In genomic region chr4:3791910-3792542, GRCh38 we compare ENCODE assay signal across 9 cellular contexts. TPM values are rescaled to one million over a fixed set of nuclear protein-coding genes. Genes with fewer than 3 reads are reported as not detected.
A peak's percentile ranks its signal among the peaks of the same experiment; 100 is the strongest.
DNase-seq lines count a peak whose midpoint lies in the region; ATAC-seq and TF ChIP-seq lines count a peak whose summit lies in the region.
"Had no signal": no experiment of that assay in that cellular context is flagged by ENCODE, and none has a peak within 500 bp of the region (broad histone marks: within the 10 kb centered on the region; RNA-seq: fewer than 3 reads in every experiment).

No MANE protein-coding gene starts in this region.

- H2BK5ac ChIP-seq in H9 (ENCODE audit: insufficient read length, low read length) = no peak overlapping the region

- H3K4me3 ChIP-seq in OCI-LY7 (ENCODE audit: low read depth, low read length, poor library complexity, severe bottlenecking) = no peak overlapping the region
- no peak overlapping the region for H3K4me3 ChIP-seq in fibroblast of the aortic adventitia (ENCODE audit: low read depth, low read length)
- no peak overlapping the region for H3K4me3 ChIP-seq in retinal pigment epithelial cell (ENCODE audit: low read length)

- H4K5ac ChIP-seq in H9 (ENCODE audit: insufficient read length, low read depth, low read length) = no peak overlapping the region

- no peak overlapping the region for H3K18ac ChIP-seq in H9 (ENCODE audit: insufficient read length, low read depth, low read length)

- no peak overlapping the region for H2BK12ac ChIP-seq in H9 (ENCODE audit: insufficient read length, low read depth, low read length)

- H2AK5ac ChIP-seq in H9 (ENCODE audit: insufficient read length, low read length) = no peak overlapping the region

- no peaks in the 10 kb centered on the region for H3K79me1 ChIP-seq in H9 (ENCODE audit: insufficient read depth, low read depth, low read length, poor library complexity, severe bottlenecking)

- CTCF ChIA-PET in OCI-LY7 (lab: Charles Lee; ENCODE audit: unreplicated experiment) = no interaction called here

- H4K8ac ChIP-seq in H9 (replicated peaks; ENCODE audit: insufficient read length, low read depth, low read length) = no peak overlapping the region

- peaks cover 35% of the 10 kb centered on the region for H3K27me3 Mint-ChIP-seq in H9 (ENCODE audit: low read depth)

- no peak overlapping the region for H2BK120ac ChIP-seq in H9 (ENCODE audit: low read depth, low read length, poor library complexity, severe bottlenecking)

- no peak overlapping the region for H3T11ph ChIP-seq in H9 (ENCODE audit: low read length)

- no peaks in the 10 kb centered on the region for H3K9me3 ChIP-seq in H9 (ENCODE audit: control insufficient read depth, low read depth, low read length)
- peaks cover 5% of the 10 kb centered on the region; the same call in 1 of the 2 replicates for H3K9me3 ChIP-seq in OCI-LY7 (ENCODE audit: low read length)

- H3K9me3 Mint-ChIP-seq in H9 = peaks cover 22 to 26% of the 10 kb centered on the region in 2 experiments

- H3K4me2 ChIP-seq in H9 (ENCODE audit: insufficient read depth, insufficient read length, low read length) (no peak overlapping the region), OCI-LY7 (ENCODE audit: low read length) (no peak overlapping the region)

- H3K9me2 ChIP-seq in OCI-LY7 (ENCODE audit: insufficient read depth, low read length) = no peaks in the 10 kb centered on the region

- H3K36me3 Mint-ChIP-seq in H9 (ENCODE audit: insufficient read depth in 1 of 3, low read depth in 3 of 3) = peaks cover 0 to 10% (median 5%) of the 10 kb centered on the region in 3 experiments; a peak in 3 of 7 replicates

- no peak overlapping the region for H3K9ac ChIP-seq in H9 (ENCODE audit: extremely low read depth, insufficient read length, low read length)

- H2BK20ac ChIP-seq in H9 (ENCODE audit: low read depth, low read length, poor library complexity, severe bottlenecking) = no peak overlapping the region

- H2AFZ ChIP-seq in H9 (ENCODE audit: low read length) = no peak overlapping the region
- H2AFZ ChIP-seq in OCI-LY7 (ENCODE audit: low read length) = no peak overlapping the region

- intact Hi-C loops in OCI-LY7 (cut with micrococcal nuclease; ENCODE audit: unreplicated experiment) = loop anchor here (10.0 kb wide), 1 partner anchor 93 kb away; no protein-coding TSS in a partner anchor

- no peak overlapping the region for H3K14ac ChIP-seq in H9 (ENCODE audit: insufficient read depth, low read length)

- no peak for ATAC-seq in HG02571 (IDR thresholded peaks at IDR 0.05; ENCODE audit: unreplicated experiment)
- no peak for ATAC-seq in HG03439 (IDR thresholded peaks at IDR 0.05; ENCODE audit: unreplicated experiment)
- ATAC-seq: T-helper 17 cell had no signal

- no peaks in the 10 kb centered on the region for H3K36me3 ChIP-seq in OCI-LY7 (ENCODE audit: insufficient read depth, low read length)

- POLR2A ChIA-PET in OCI-LY7 (lab: Charles Lee) = interaction anchor here (0.6 kb wide), 1 partner anchor 781 kb away, joined by 3 read pairs; no protein-coding TSS in a partner anchor

- H3K23ac ChIP-seq in H9 (ENCODE audit: insufficient read length, low read depth, low read length) = no peak overlapping the region

- H3K79me2 ChIP-seq in H9 (ENCODE audit: insufficient read depth, low read length) (no peaks in the 10 kb centered on the region), OCI-LY7 (ENCODE audit: insufficient read depth, low read depth, low read length) (no peaks in the 10 kb centered on the region)

- no peaks in the 10 kb centered on the region; the same call in 1 of the 2 replicates for H3K4me1 ChIP-seq in H9 (ENCODE audit: insufficient read depth, low read length)
- H3K4me1 ChIP-seq in OCI-LY7 (ENCODE audit: insufficient read depth, low read length, poor library complexity, severe bottlenecking) = no peaks in the 10 kb centered on the region

- H4K20me1 ChIP-seq in H9 (ENCODE audit: control insufficient read depth, insufficient read depth, insufficient read length) = no peaks in the 10 kb centered on the region
- H4K20me1 ChIP-seq in OCI-LY7 (ENCODE audit: insufficient read depth, low read length) = no peaks in the 10 kb centered on the region

- BruUV-seq in OCI-LY7 (replicated peaks; lab: Mats Ljungman, UMichigan) = no TSS peak

- H3K4ac ChIP-seq in H9 (ENCODE audit: low read depth, low read length) = no peak overlapping the region

- no peak overlapping the region for H2BK15ac ChIP-seq in H9 (ENCODE audit: low read depth, low read length)

- H3K27ac ChIP-seq in H9 (ENCODE audit: insufficient read length, low read depth, low read length) (no peak overlapping the region), OCI-LY7 (ENCODE audit: low read depth, low read length, poor library complexity, severe bottlenecking) (no peak overlapping the region)

- no peaks in the 10 kb centered on the region for H3K23me2 ChIP-seq in H9 (ENCODE audit: insufficient read length, low read depth, low read length, poor library complexity, severe bottlenecking)

- H4K91ac ChIP-seq in H9 (ENCODE audit: insufficient read length, low read depth, low read length) = no peak overlapping the region

- no peaks in the 10 kb centered on the region for H3K27me3 ChIP-seq in H9 (ENCODE audit: insufficient read depth, low read length)

- TF ChIP-seq CTCF in H9 (conservative IDR thresholded peaks at IDR 0.05) (no peak), OCI-LY7 (conservative IDR thresholded peaks at IDR 0.05; ENCODE audit: low read length) (no peak), fibroblast of the aortic adventitia (IDR thresholded peaks at IDR 0.05; ENCODE audit: insufficient read depth, low read length) (no peak), retinal pigment epithelial cell (conservative IDR thresholded peaks at IDR 0.05; ENCODE audit: low read depth, low read length) (no peak)

- no CpG with 5 or more reads among the region's 13 CpGs for WGBS in H9 (ENCODE audit: extremely low coverage, insufficient read length, low lambda C conversion rate)

- H3K27ac Mint-ChIP-seq in H9 = no peak overlapping the region
- H3K27ac Mint-ChIP-seq: T-helper 17 cell had no signal

- no peak overlapping the region for H3K4me3 Mint-ChIP-seq in H9
- H3K4me3 Mint-ChIP-seq: naive B cell, T-helper 17 cell had no signal

- H3K56ac ChIP-seq in H9 (ENCODE audit: insufficient read length, low read depth, low read length) = no peak overlapping the region

- peak; percentile 89 for DNase-seq in H9
- peak; percentile 20 for DNase-seq in OCI-LY7 (ENCODE audit: low spot score)
- peak; percentile 4 for DNase-seq in fibroblast of the aortic adventitia (ENCODE audit: low read depth)
- DNase-seq in retinal pigment epithelial cell (ENCODE audit: low read depth) = peak; percentile 3
- no peak for DNase-seq in globus pallidus (ENCODE audit: low spot score)
- DNase-seq: naive B cell, T-helper 17 cell had no signal

- H3K4me1 Mint-ChIP-seq in H9 = peaks cover 9 to 15% of the 10 kb centered on the region in 2 experiments
- H3K4me1 Mint-ChIP-seq: T-helper 17 cell had no signal

RNA-seq across cellular contexts. Expression of gene ADRA2C, which starts 25.8 kb away (rescaled TPM):
- total RNA-seq in H9 (2021) (7.2 and 8.6 TPM in 2 replicates), OCI-LY7 (2022) (0.21 TPM in 1 of 2 replicates, not detected in the other), fibroblast of the aortic adventitia (ENCODE audit: low replicate concordance) (0.49 TPM in 1 of 2 replicates, not detected in the other)
- not detected in 2 replicates for total RNA-seq in OCI-LY7 (2014; rRNA removed; shearing (Covaris generic))
- total RNA-seq: T-helper 17 cell had no signal
